ENCODE assay signal across 1 cellular context in the genomic region with DNA sequence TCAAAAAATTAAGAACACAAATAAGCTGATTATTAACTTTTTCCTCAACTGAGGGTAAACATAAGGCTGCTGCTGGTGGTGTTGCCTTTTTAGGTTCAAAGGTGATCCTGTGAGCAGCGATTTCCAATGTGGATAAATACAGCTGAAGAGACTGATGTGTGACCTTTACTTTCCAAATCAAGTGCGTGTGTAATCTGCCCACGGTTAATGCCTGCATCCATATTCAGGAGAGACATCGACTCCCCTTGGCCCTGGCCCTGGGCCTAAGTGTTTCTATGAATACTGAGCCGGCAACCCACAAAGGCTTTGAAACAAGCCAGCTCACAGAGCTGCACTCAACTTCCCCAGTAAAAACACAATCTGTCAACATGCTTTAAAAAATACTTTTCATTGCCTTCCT.
TF ChIP-seq lines count a peak whose summit lies in the region.

No MANE protein-coding gene starts in this region.

TF ChIP-seq in GM23338, 12 proteins besides CTCF, POLR2A, EP300 and RAD21:
- TF ChIP-seq, protein P1, sequence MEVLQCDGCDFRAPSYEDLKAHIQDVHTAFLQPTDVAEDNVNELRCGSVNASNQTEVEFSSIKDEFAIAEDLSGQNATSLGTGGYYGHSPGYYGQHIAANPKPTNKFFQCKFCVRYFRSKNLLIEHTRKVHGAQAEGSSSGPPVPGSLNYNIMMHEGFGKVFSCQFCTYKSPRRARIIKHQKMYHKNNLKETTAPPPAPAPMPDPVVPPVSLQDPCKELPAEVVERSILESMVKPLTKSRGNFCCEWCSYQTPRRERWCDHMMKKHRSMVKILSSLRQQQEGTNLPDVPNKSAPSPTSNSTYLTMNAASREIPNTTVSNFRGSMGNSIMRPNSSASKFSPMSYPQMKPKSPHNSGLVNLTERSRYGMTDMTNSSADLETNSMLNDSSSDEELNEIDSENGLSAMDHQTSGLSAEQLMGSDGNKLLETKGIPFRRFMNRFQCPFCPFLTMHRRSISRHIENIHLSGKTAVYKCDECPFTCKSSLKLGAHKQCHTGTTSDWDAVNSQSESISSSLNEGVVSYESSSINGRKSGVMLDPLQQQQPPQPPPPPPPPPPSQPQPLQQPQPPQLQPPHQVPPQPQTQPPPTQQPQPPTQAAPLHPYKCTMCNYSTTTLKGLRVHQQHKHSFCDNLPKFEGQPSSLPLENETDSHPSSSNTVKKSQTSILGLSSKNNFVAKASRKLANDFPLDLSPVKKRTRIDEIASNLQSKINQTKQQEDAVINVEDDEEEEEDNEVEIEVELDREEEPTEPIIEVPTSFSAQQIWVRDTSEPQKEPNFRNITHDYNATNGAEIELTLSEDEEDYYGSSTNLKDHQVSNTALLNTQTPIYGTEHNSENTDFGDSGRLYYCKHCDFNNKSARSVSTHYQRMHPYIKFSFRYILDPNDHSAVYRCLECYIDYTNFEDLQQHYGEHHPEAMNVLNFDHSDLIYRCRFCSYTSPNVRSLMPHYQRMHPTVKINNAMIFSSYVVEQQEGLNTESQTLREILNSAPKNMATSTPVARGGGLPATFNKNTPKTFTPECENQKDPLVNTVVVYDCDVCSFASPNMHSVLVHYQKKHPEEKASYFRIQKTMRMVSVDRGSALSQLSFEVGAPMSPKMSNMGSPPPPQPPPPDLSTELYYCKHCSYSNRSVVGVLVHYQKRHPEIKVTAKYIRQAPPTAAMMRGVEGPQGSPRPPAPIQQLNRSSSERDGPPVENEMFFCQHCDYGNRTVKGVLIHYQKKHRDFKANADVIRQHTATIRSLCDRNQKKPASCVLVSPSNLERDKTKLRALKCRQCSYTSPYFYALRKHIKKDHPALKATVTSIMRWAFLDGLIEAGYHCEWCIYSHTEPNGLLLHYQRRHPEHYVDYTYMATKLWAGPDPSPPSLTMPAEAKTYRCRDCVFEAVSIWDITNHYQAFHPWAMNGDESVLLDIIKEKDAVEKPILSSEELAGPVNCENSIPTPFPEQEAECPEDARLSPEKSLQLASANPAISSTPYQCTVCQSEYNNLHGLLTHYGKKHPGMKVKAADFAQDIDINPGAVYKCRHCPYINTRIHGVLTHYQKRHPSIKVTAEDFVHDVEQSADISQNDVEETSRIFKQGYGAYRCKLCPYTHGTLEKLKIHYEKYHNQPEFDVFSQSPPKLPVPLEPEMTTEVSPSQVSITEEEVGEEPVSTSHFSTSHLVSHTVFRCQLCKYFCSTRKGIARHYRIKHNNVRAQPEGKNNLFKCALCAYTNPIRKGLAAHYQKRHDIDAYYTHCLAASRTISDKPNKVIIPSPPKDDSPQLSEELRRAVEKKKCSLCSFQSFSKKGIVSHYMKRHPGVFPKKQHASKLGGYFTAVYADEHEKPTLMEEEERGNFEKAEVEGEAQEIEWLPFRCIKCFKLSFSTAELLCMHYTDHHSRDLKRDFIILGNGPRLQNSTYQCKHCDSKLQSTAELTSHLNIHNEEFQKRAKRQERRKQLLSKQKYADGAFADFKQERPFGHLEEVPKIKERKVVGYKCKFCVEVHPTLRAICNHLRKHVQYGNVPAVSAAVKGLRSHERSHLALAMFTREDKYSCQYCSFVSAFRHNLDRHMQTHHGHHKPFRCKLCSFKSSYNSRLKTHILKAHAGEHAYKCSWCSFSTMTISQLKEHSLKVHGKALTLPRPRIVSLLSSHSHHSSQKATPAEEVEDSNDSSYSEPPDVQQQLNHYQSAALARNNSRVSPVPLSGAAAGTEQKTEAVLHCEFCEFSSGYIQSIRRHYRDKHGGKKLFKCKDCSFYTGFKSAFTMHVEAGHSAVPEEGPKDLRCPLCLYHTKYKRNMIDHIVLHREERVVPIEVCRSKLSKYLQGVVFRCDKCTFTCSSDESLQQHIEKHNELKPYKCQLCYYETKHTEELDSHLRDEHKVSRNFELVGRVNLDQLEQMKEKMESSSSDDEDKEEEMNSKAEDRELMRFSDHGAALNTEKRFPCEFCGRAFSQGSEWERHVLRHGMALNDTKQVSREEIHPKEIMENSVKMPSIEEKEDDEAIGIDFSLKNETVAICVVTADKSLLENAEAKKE (CRISPR knock-in tag; IDR thresholded peaks at IDR 0.05) = no peak
- TF ChIP-seq, protein P2, sequence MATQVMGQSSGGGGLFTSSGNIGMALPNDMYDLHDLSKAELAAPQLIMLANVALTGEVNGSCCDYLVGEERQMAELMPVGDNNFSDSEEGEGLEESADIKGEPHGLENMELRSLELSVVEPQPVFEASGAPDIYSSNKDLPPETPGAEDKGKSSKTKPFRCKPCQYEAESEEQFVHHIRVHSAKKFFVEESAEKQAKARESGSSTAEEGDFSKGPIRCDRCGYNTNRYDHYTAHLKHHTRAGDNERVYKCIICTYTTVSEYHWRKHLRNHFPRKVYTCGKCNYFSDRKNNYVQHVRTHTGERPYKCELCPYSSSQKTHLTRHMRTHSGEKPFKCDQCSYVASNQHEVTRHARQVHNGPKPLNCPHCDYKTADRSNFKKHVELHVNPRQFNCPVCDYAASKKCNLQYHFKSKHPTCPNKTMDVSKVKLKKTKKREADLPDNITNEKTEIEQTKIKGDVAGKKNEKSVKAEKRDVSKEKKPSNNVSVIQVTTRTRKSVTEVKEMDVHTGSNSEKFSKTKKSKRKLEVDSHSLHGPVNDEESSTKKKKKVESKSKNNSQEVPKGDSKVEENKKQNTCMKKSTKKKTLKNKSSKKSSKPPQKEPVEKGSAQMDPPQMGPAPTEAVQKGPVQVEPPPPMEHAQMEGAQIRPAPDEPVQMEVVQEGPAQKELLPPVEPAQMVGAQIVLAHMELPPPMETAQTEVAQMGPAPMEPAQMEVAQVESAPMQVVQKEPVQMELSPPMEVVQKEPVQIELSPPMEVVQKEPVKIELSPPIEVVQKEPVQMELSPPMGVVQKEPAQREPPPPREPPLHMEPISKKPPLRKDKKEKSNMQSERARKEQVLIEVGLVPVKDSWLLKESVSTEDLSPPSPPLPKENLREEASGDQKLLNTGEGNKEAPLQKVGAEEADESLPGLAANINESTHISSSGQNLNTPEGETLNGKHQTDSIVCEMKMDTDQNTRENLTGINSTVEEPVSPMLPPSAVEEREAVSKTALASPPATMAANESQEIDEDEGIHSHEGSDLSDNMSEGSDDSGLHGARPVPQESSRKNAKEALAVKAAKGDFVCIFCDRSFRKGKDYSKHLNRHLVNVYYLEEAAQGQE (IDR thresholded peaks at IDR 0.05; ENCODE audit: unreplicated experiment) = no peak
